8 cellular contexts compared by ENCODE assay signal in the genomic region with DNA sequence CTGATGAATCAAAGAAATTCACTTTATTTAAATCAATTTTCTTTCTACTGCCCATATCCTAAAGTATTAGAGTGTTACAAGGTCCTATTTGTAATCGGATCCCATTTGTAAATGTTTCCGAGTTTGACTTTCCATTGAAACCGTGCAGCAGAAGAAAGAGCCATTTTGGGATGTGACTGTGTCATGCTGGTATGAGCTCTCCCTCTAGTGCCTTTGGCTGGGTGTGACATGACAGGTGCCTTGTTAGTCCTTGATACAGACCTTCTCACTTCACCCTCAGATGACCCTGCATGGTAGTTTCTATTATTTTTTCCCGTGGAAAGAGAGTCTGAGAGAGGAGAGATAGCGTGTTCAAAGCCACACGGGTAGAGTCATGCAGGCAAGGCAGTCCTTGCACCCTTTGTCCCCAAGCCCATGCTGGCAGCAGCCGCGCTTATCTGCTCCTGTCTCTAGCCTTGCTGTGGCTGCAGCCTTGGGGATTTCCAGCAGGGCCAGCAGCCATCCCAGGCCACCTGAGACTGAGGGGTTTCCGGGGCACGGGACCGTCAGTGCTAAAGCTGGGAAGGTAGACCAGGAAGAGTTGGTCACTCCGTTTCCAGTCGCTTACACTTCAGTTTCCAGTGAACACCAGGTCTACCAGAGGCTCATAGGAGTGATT. TPM values are rescaled to one million over a fixed set of nuclear protein-coding genes. Genes with fewer than 3 reads are reported as not detected.
DNase-seq lines count a peak whose midpoint lies in the region; ATAC-seq and TF ChIP-seq lines count a peak whose summit lies in the region.

No MANE protein-coding gene starts in this region.

- WGBS in transverse colon (ENCODE audit: low coverage in 1 of 2), 2 donors, result 40 to 69% methylated on average over 4 to 13 of the region's 13 CpGs

- POLR2A ChIA-PET in Panc1 (lab: Charles Lee), result no interaction called here

- in situ Hi-C loops in Panc1 (cut with HindIII; ENCODE audit: low pct_unique_long_range_greater_than_20kb, low sequenced_read_pairs) (no loop called here), transverse colon (cut with MboI; ENCODE audit: low pct_ligation_motif_present in 1 of 4, low pct_unique_long_range_greater_than_20kb in 1 of 4, low sequenced_read_pairs in 3 of 4) (no loop called here)

- BruUV-seq in Panc1 (replicated peaks; lab: Mats Ljungman, UMichigan), result no TSS peak

- no peaks in the 10 kb centered on the region for H3K27me3 ChIP-seq in Panc1 (ENCODE audit: control insufficient read depth, insufficient read depth, low read length)
- H3K27me3 ChIP-seq in transverse colon, result no peaks in the 10 kb centered on the region

- H3K9me3 ChIP-seq in Panc1 (ENCODE audit: control insufficient read depth, insufficient read depth, low read depth, low read length) (no peaks in the 10 kb centered on the region), transverse colon (no peaks in the 10 kb centered on the region)

- CTCF ChIA-PET in Panc1 (lab: Charles Lee), result interaction anchor here (0.6 kb wide), 1 partner anchor 66 kb away, joined by 6 read pairs; no protein-coding TSS in a partner anchor

- H3K4me3 ChIP-seq in Panc1 (ENCODE audit: low read depth in 2 of 2, low read length in 2 of 2), result no peak overlapping the region
- no peak overlapping the region for H3K4me3 ChIP-seq in fibroblast of villous mesenchyme (ENCODE audit: low read depth, low read length)
- H3K4me3 ChIP-seq in transverse colon, result no peak overlapping the region

- H3K27ac ChIP-seq in Panc1 (ENCODE audit: low read length) (no peak overlapping the region), transverse colon (no peak overlapping the region)

- no peak for TF ChIP-seq CTCF in GM20000 (IDR thresholded peaks at IDR 0.05; ENCODE audit: extremely low read depth, missing control alignments)
- TF ChIP-seq CTCF in Panc1 (IDR thresholded peaks at IDR 0.05), result peak; percentile 74
- TF ChIP-seq CTCF in fibroblast of villous mesenchyme (IDR thresholded peaks at IDR 0.05; ENCODE audit: insufficient read depth, low read depth, low read length), result peak; percentile 43
- peak; percentile 20 to 65 (median 42) for TF ChIP-seq CTCF in transverse colon (IDR thresholded peaks at IDR 0.05)

- DNase-seq in AG20443 (ENCODE audit: low spot score) (peak; percentile 69), GM20000 (ENCODE audit: low spot score) (peak; percentile 54), Panc1 (ENCODE audit: low read depth, low spot score) (no peak), fibroblast of villous mesenchyme (ENCODE audit: low read depth) (no peak), transverse colon (no peak), NCI-H128 (lab: John Stamatoyannopoulos, UW; ENCODE audit: unreplicated experiment) (no peak)
- DNase-seq in stimulated activated CD4-positive, alpha-beta T cell treated with anti-CD3 and anti-CD28 coated beads, Interleukin-4, amount 100 ng/mL, for 24 hours, result no peak

- no peak for TF ChIP-seq POLR2A in transverse colon (IDR thresholded peaks at IDR 0.05)

- intact Hi-C loops in Panc1 (cut with micrococcal nuclease; ENCODE audit: unreplicated experiment) (loop anchor here (1.0 kb wide), 1 partner anchor 139 kb away; no protein-coding TSS in a partner anchor), transverse colon (cut with DNase I; ENCODE audit: low total_unique reads) (no loop called here)

- no peak for TF ChIP-seq EP300 in transverse colon (IDR thresholded peaks at IDR 0.05; ENCODE audit: low read depth)

- ATAC-seq in Panc1 (peak; percentile 96), GM18873 (IDR thresholded peaks at IDR 0.05; ENCODE audit: low FRiP score, unreplicated experiment) (no peak)

- H3K4me1 ChIP-seq in Panc1 (ENCODE audit: control insufficient read depth, insufficient read depth, low read length) (no peaks in the 10 kb centered on the region), transverse colon (no peaks in the 10 kb centered on the region)

- H3K36me3 ChIP-seq in Panc1 (ENCODE audit: control insufficient read depth, insufficient read depth, low read length) (no peaks in the 10 kb centered on the region), transverse colon (no peaks in the 10 kb centered on the region)

RNA-seq across cellular contexts. Expression of a gene that starts 21.4 kb away (rescaled TPM):
- 17.1 TPM for total RNA-seq in Panc1 (2021; ENCODE audit: unreplicated experiment)
- 20.1 TPM for polyA plus RNA-seq in Panc1 (2012; ENCODE audit: insufficient read length)
- 38.7 and 40.6 TPM in 2 replicates for total RNA-seq in fibroblast of villous mesenchyme
- total RNA-seq in transverse colon, result 10 to 100 TPM; 39.0 to 82.1 (median 62.2) TPM

RNA-seq across cellular contexts. Expression of a gene that starts 35.5 kb away (rescaled TPM):
- total RNA-seq in Panc1 (2021; ENCODE audit: unreplicated experiment) (37.1 TPM), fibroblast of villous mesenchyme (21.9 and 27.2 TPM in 2 replicates), transverse colon (10 to 100 TPM; 24.7 to 83.4 (median 55.8) TPM)
- 31.6 TPM for polyA plus RNA-seq in Panc1 (2012; ENCODE audit: insufficient read length)

Comparison
In these comparisons a context has a peak if more than half of its experiments do, and no peak if none do; other contexts are left out.
1. DNase-seq: peak in AG20443 (single experiment) and GM20000 (single experiment); none in Panc1 (single experiment), fibroblast of villous mesenchyme (single experiment), transverse colon (single experiment), stimulated activated CD4-positive, alpha-beta T cell treated with anti-CD3 and anti-CD28 coated beads, Interleukin-4, amount 100 ng/mL, for 24 hours (single experiment) and NCI-H128 (single experiment).